ENCODE assay signal across 8 cellular contexts in the genomic region with DNA sequence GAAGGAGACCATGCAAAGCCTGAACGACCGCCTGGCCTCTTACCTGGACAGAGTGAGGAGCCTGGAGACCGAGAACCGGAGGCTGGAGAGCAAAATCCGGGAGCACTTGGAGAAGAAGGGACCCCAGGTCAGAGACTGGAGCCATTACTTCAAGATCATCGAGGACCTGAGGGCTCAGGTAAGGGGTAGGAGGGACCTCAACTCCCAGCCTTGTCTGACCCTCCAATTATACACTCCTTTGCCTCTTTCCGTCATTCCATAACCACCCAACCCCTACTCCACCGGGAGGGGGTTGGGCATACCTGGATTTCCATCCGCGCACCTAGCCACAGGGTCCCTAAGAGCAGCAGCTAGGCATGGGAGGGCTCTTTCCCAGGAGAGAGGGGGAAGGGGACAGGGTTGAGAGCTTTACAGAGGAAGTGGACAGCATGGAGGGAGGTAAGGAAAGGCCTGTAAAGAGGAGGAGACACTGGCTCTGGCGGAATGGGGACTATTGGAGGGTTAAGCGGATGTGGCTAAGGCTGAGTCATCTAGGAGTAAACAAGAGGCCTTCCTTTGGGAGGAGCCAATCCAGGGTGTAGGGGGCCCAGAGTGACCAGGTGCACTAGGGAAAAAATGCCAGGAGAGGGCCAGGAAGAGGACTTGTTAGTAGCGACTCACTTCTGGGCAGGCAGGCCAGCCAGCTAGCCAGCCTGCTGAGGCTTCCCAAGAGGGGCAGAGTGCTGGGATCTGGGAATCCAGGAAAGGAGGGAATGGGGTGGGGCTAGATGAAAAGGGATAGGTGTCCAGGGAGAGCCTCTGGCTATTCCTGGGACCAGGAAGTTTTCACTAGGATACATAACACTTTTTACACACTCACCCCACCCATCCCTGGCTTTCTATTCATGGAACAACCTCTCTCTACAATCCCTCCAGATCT. TPM values are rescaled to one million over a fixed set of nuclear protein-coding genes. Genes with fewer than 3 reads are reported as not detected.
DNase-seq lines count a peak whose midpoint lies in the region; TF ChIP-seq lines count a peak whose summit lies in the region.

No MANE protein-coding gene starts in this region.

- H3K27me3 ChIP-seq in SJSA1 (replicated peaks) (no peaks in the 10 kb centered on the region), esophagus squamous epithelium (peaks cover 0 to 23% (median 0%) of the 10 kb centered on the region in 4 donors), neural cell (ENCODE audit: insufficient read depth, low read depth, low read length) (peaks cover 19% of the 10 kb centered on the region)

- H2AFZ ChIP-seq in neural cell (ENCODE audit: low read depth, low read length), result no peak overlapping the region

- H3K9ac ChIP-seq in neural cell (ENCODE audit: low read length), result no peak overlapping the region

- TF ChIP-seq CTCF in esophagus squamous epithelium (IDR thresholded peaks at IDR 0.05) (peak in 1 of 6 experiments; percentile 2), neural cell (IDR thresholded peaks at IDR 0.05; ENCODE audit: poor library complexity, severe bottlenecking) (no peak)

- H3K79me2 ChIP-seq in neural cell (replicated peaks; ENCODE audit: insufficient read depth, low read length), result no peaks in the 10 kb centered on the region

- H3K4me1 ChIP-seq in SJSA1 (replicated peaks), result peaks cover 23% of the 10 kb centered on the region
- peaks cover 0 to 64% (median 11%) of the 10 kb centered on the region in 3 donors for H3K4me1 ChIP-seq in esophagus squamous epithelium

- H3F3A ChIP-seq in neural cell (ENCODE audit: insufficient read depth, low read length, poor library complexity, severe bottlenecking), result no peaks in the 10 kb centered on the region

- H3K9me3 ChIP-seq in SJSA1 (replicated peaks) (no peaks in the 10 kb centered on the region), esophagus squamous epithelium (no peaks in the 10 kb centered on the region), neural cell (ENCODE audit: low read length) (no peaks in the 10 kb centered on the region)

- no peak for TF ChIP-seq RAD21 in neural cell (conservative IDR thresholded peaks at IDR 0.05)

- H3K4me3 ChIP-seq in SJSA1 (peak overlapping the region; percentile 53), esophagus squamous epithelium (peak overlapping the region; percentile 61 to 76 (median 67)), neural cell (ENCODE audit: low read length) (peak overlapping the region; percentile 57)

- H3K4me2 ChIP-seq in neural cell (ENCODE audit: low read length), result no peak overlapping the region

- TF ChIP-seq EP300 in neural cell (conservative IDR thresholded peaks at IDR 0.05; ENCODE audit: poor library complexity, severe bottlenecking), result no peak

- intact Hi-C loops in esophagus squamous epithelium (cut with DNase I) (no loop called here), posterior cingulate gyrus (cut with DNase I) (no loop called here)

- peak in 1 of 4 donors; percentile 62 for TF ChIP-seq POLR2A in esophagus squamous epithelium (IDR thresholded peaks at IDR 0.05)

- peaks cover 28% of the 10 kb centered on the region for H3K36me3 ChIP-seq in SJSA1
- H3K36me3 ChIP-seq in esophagus squamous epithelium, result peaks cover 0 to 30% (median 6%) of the 10 kb centered on the region in 3 donors
- H3K36me3 ChIP-seq in neural cell (ENCODE audit: insufficient read depth, low read length), result no peaks in the 10 kb centered on the region

- DNase-seq in AG08396 (ENCODE audit: low spot score) (peak; percentile 51), HT1080 (ENCODE audit: low read depth) (peak; percentile 99), SJSA1 (ENCODE audit: low read depth in 1 of 2, low spot score in 2 of 2) (peak; percentile 85 to 90), esophagus squamous epithelium (lab: John Stamatoyannopoulos, UW) (no peak), NCI-H446 treated with DMSO at 0.1 percent for 48 hours (lab: John Stamatoyannopoulos, UW) (no peak), posterior cingulate gyrus (no peak)
- DNase-seq in activated effector memory CD4-positive, alpha-beta T cell treated with Interleukin-2 at 50 U/mL for 16 hours, result no peak

- H4K20me1 ChIP-seq in neural cell (ENCODE audit: insufficient read depth), result no peaks in the 10 kb centered on the region

- H3K9me2 ChIP-seq in neural cell (ENCODE audit: insufficient read depth, low read length), result no peaks in the 10 kb centered on the region

- H3K27ac ChIP-seq in SJSA1 (peak overlapping the region; percentile 64), esophagus squamous epithelium (peak overlapping the region; percentile 85 to 90 (median 88)), neural cell (ENCODE audit: low read length) (no peak overlapping the region)

- WGBS in esophagus squamous epithelium, 2 donors, result 25 to 31% methylated on average over 10 to 12 of the region's 13 CpGs

TF ChIP-seq in neural cell, 6 proteins besides CTCF, POLR2A, EP300 and RAD21:
- TF ChIP-seq POLR2AphosphoS5 (IDR thresholded peaks at IDR 0.05), result no peak
- no peak for TF ChIP-seq EZH2 (IDR thresholded peaks at IDR 0.05; ENCODE audit: borderline replicate concordance, insufficient read depth, low read length, poor library complexity, severe bottlenecking)
- TF ChIP-seq MXI1 (conservative IDR thresholded peaks at IDR 0.05; ENCODE audit: poor library complexity, severe bottlenecking), result no peak
- TF ChIP-seq, protein P1, sequence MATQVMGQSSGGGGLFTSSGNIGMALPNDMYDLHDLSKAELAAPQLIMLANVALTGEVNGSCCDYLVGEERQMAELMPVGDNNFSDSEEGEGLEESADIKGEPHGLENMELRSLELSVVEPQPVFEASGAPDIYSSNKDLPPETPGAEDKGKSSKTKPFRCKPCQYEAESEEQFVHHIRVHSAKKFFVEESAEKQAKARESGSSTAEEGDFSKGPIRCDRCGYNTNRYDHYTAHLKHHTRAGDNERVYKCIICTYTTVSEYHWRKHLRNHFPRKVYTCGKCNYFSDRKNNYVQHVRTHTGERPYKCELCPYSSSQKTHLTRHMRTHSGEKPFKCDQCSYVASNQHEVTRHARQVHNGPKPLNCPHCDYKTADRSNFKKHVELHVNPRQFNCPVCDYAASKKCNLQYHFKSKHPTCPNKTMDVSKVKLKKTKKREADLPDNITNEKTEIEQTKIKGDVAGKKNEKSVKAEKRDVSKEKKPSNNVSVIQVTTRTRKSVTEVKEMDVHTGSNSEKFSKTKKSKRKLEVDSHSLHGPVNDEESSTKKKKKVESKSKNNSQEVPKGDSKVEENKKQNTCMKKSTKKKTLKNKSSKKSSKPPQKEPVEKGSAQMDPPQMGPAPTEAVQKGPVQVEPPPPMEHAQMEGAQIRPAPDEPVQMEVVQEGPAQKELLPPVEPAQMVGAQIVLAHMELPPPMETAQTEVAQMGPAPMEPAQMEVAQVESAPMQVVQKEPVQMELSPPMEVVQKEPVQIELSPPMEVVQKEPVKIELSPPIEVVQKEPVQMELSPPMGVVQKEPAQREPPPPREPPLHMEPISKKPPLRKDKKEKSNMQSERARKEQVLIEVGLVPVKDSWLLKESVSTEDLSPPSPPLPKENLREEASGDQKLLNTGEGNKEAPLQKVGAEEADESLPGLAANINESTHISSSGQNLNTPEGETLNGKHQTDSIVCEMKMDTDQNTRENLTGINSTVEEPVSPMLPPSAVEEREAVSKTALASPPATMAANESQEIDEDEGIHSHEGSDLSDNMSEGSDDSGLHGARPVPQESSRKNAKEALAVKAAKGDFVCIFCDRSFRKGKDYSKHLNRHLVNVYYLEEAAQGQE (IDR thresholded peaks at IDR 0.05; ENCODE audit: borderline replicate concordance), result no peak
- no peak for TF ChIP-seq SMC3 (conservative IDR thresholded peaks at IDR 0.05; ENCODE audit: poor library complexity)
- TF ChIP-seq TAF1 (IDR thresholded peaks at IDR 0.05; ENCODE audit: low read depth), result no peak
TF ChIP-seq in neural cell: peak in this region for 0.

RNA-seq across cellular contexts. Expression of a gene that starts 0.8 kb away (rescaled TPM):
- total RNA-seq in HT1080 (2014; rRNA removed; shearing (Covaris generic)), result 358 and 373 TPM in 2 replicates
- polyA plus RNA-seq in HT1080 (2015; cell fraction: cytosol; rRNA removed), result 264 and 281 TPM in 2 replicates
- polyA plus RNA-seq in HT1080 (2015; cell fraction: nucleus; rRNA removed), result 286 and 299 TPM in 2 replicates
- total RNA-seq in SJSA1 (2014; rRNA removed; shearing (Covaris generic)), result 63.9 and 81.8 TPM in 2 replicates
- total RNA-seq in esophagus squamous epithelium, result 100 to 1,000 TPM; 141 to 169 (median 153) TPM
- 0.76 and 0.78 TPM in 2 replicates for polyA plus RNA-seq in neural cell
- not detected in 2 replicates for polyA minus RNA-seq in neural cell

RNA-seq across cellular contexts. Expression of a gene that starts 44.8 kb away (rescaled TPM):
- 199 and 204 TPM in 2 replicates for total RNA-seq in HT1080 (2014; rRNA removed; shearing (Covaris generic))
- polyA plus RNA-seq in HT1080 (2015; cell fraction: cytosol; rRNA removed), result 437 and 465 TPM in 2 replicates
- polyA plus RNA-seq in HT1080 (2015; cell fraction: nucleus; rRNA removed), result 593 and 647 TPM in 2 replicates
- 2.8 and 7.0 TPM in 2 replicates for total RNA-seq in SJSA1 (2014; rRNA removed; shearing (Covaris generic))
- 10 to 100 TPM; 27.2 to 50.2 (median 38.2) TPM for total RNA-seq in esophagus squamous epithelium
- polyA plus RNA-seq in neural cell, result 0.46 and 3.0 TPM in 2 replicates
- polyA minus RNA-seq in neural cell, result 0.35 and 0.49 TPM in 2 replicates

RNA-seq across cellular contexts. Expression of a gene that starts 56.6 kb away (rescaled TPM):
- total RNA-seq in HT1080 (2014; rRNA removed; shearing (Covaris generic)), result 563 and 574 TPM in 2 replicates
- 388 and 515 TPM in 2 replicates for polyA plus RNA-seq in HT1080 (2015; cell fraction: cytosol; rRNA removed)
- 236 and 286 TPM in 2 replicates for polyA plus RNA-seq in HT1080 (2015; cell fraction: nucleus; rRNA removed)
- 263 and 304 TPM in 2 replicates for total RNA-seq in SJSA1 (2014; rRNA removed; shearing (Covaris generic))
- 100 to 1,000 TPM; 225 to 571 (median 372) TPM for total RNA-seq in esophagus squamous epithelium
- polyA plus RNA-seq in neural cell, result 329 and 333 TPM in 2 replicates
- polyA minus RNA-seq in neural cell, result 636 and 641 TPM in 2 replicates

Comparison
In these comparisons a context has a peak if more than half of its experiments do, and no peak if none do; other contexts are left out.
1. DNase-seq: peak in AG08396 (single experiment), HT1080 (single experiment) and SJSA1 (2 of 2); none in esophagus squamous epithelium (single experiment), NCI-H446 treated with DMSO at 0.1 percent for 48 hours (single experiment), activated effector memory CD4-positive, alpha-beta T cell treated with Interleukin-2 at 50 U/mL for 16 hours (single experiment) and posterior cingulate gyrus (0 of 10).
2. Peak in every context shown above with its lines, with median percentiles within 50 percentile points of each other: H3K4me3 ChIP-seq.